In genomic region chr15:23457890-23458289, GRCh38 we compare ENCODE assay signal across 32 cellular contexts.
"Had no signal": no experiment of that assay in that cellular context is flagged by ENCODE, and none has a peak within 500 bp of the region (broad histone marks: within the 10 kb centered on the region; RNA-seq: fewer than 3 reads in every experiment).

No MANE protein-coding gene starts in this region.

- H2AFZ ChIP-seq: PC-9 had no signal

- H3K27ac ChIP-seq: PC-9, SJSA1 had no signal

- H3K4me3 ChIP-seq: MG63, PC-9, SJSA1 had no signal

- DNase-seq: Kasumi-1, KG1, MG63, NCI-H1048, NCI-H1092 treated with DMSO at 0.1 percent for 48 hours, NCI-H1105 treated with DMSO at 0.1 percent for 48 hours, NCI-H1417, NCI-H1436, NCI-H146, NCI-H1694, NCI-H187, NCI-H1930, NCI-H2029 treated with DMSO at 0.1 percent for 48 hours, NCI-H2081 treated with DMSO at 0.1 percent for 48 hours, NCI-H2107, NCI-H2171, NCI-H226, NCI-H446 treated with DMSO at 0.1 percent for 48 hours, NCI-H510A, NCI-H524, NCI-H526, NCI-H69, NCI-H748 treated with DMSO at 0.1 percent for 48 hours, NCI-H82, PC-9, RPMI8226, SHP77, SK-N-SH, SW 1271 had no signal

- ATAC-seq: Panc1, Right ventricle myocardium inferior had no signal

- H3K4me2 ChIP-seq: PC-9, SK-N-SH had no signal

- H3K9ac ChIP-seq: SK-N-SH had no signal

- H3K9me3 ChIP-seq: MG63, SJSA1, SK-N-SH had no signal

- H3K36me3 ChIP-seq: MG63, SJSA1 had no signal

- H3K4me1 ChIP-seq: SJSA1 had no signal
